Comparison of ENCODE assay signal across 16 cellular contexts in the genomic region with DNA sequence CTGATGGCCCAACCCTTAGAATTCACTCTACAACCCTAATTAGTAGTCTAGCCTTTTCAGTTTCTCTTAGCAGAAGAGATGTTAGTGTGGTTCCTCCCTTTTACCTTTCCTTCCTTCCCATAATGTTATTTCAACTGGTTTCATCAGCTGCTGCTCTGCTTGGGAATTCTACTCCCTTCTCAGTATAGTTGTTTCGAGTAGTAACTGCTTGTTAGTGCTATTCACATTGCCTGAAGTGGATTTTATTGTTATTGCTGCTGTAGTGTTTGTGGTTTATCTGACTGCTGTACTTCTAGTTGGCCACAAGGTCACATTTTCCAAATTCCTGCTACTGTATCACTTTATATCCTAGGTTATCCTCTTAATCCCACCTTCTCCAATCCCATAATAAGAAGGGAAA. TPM values are rescaled to one million over a fixed set of nuclear protein-coding genes. Genes with fewer than 3 reads are reported as not detected.
A peak's percentile ranks its signal among the peaks of the same experiment; 100 is the strongest.
DNase-seq lines count a peak whose midpoint lies in the region; ATAC-seq and TF ChIP-seq lines count a peak whose summit lies in the region.
"Had no signal": no experiment of that assay in that cellular context is flagged by ENCODE, and none has a peak within 500 bp of the region (broad histone marks: within the 10 kb centered on the region; RNA-seq: fewer than 3 reads in every experiment).

No MANE protein-coding gene starts in this region.

- no peak overlapping the region for H3K4me3 ChIP-seq in SK-N-MC
- H3K4me3 ChIP-seq in fibroblast of the aortic adventitia (ENCODE audit: low read depth, low read length): no peak overlapping the region
- H3K4me3 ChIP-seq: thoracic aorta had no signal

- H3K27ac ChIP-seq in SK-N-MC: no peak overlapping the region
- H3K27ac ChIP-seq: thoracic aorta had no signal

- no peak overlapping the region for H3K27ac Mint-ChIP-seq in type B pancreatic cell
- H3K27ac Mint-ChIP-seq: activated CD4-positive, alpha-beta memory T cell treated with anti-CD3 and anti-CD28 coated beads for 36 hours; activated T-helper 17 cell treated with anti-CD3 and anti-CD28 coated beads, Interleukin-2, amount 50 U/mL, for 72 hours had no signal

- no peaks in the 10 kb centered on the region for H3K9me3 Mint-ChIP-seq in type B pancreatic cell
- H3K9me3 Mint-ChIP-seq: activated CD4-positive, alpha-beta memory T cell treated with anti-CD3 and anti-CD28 coated beads for 36 hours; activated T-helper 17 cell treated with anti-CD3 and anti-CD28 coated beads, Interleukin-2, amount 50 U/mL, for 72 hours had no signal

- H3K4me1 Mint-ChIP-seq in type B pancreatic cell (ENCODE audit: unreplicated experiment): peaks cover 3% of the 10 kb centered on the region
- H3K4me1 Mint-ChIP-seq: activated T-helper 17 cell treated with anti-CD3 and anti-CD28 coated beads, Interleukin-2, amount 50 U/mL, for 72 hours had no signal

- DNase-seq in NCI-H748 (lab: John Stamatoyannopoulos, UW; ENCODE audit: unreplicated experiment) (peak; percentile 35), NCI-H748 treated with DMSO at 0.1 percent for 48 hours (lab: John Stamatoyannopoulos, UW) (no peak), SK-N-MC (ENCODE audit: low read depth, low spot score) (peak; percentile 10), fibroblast of the aortic adventitia (ENCODE audit: low read depth) (peak; percentile 60), type B pancreatic cell (ENCODE audit: extremely low spot score, unreplicated experiment) (no peak), NCI-H1417 (lab: John Stamatoyannopoulos, UW) (no peak), amygdala (lab: John Stamatoyannopoulos, UW) (no peak), Right ventricle myocardium inferior (ENCODE audit: missing footprints) (no peak)
- DNase-seq: activated CD4-positive, alpha-beta memory T cell treated with anti-CD3 and anti-CD28 coated beads for 36 hours; caudate nucleus; mammary epithelial cell; NCI-H1105; NCI-H526 treated with DMSO at 0.1 percent for 48 hours; RPMI8226 had no signal

- TF ChIP-seq CTCF in fibroblast of the aortic adventitia (IDR thresholded peaks at IDR 0.05; ENCODE audit: insufficient read depth, low read length) (peak; percentile 9), type B pancreatic cell (conservative IDR thresholded peaks at IDR 0.05) (peak; percentile 29)

- no peak for ATAC-seq in Right ventricle myocardium inferior
- ATAC-seq: activated T-helper 17 cell treated with anti-CD3 and anti-CD28 coated beads, Interleukin-2, amount 50 U/mL, for 72 hours had no signal

- no peaks in the 10 kb centered on the region for H3K36me3 Mint-ChIP-seq in type B pancreatic cell
- H3K36me3 Mint-ChIP-seq: activated CD4-positive, alpha-beta memory T cell treated with anti-CD3 and anti-CD28 coated beads for 36 hours had no signal

- H3K4me3 Mint-ChIP-seq in type B pancreatic cell: no peak overlapping the region
- H3K4me3 Mint-ChIP-seq: activated CD4-positive, alpha-beta memory T cell treated with anti-CD3 and anti-CD28 coated beads for 36 hours; activated T-helper 17 cell treated with anti-CD3 and anti-CD28 coated beads, Interleukin-2, amount 50 U/mL, for 72 hours had no signal

- no peaks in the 10 kb centered on the region for H3K27me3 Mint-ChIP-seq in type B pancreatic cell
- H3K27me3 Mint-ChIP-seq: activated CD4-positive, alpha-beta memory T cell treated with anti-CD3 and anti-CD28 coated beads for 36 hours; activated T-helper 17 cell treated with anti-CD3 and anti-CD28 coated beads, Interleukin-2, amount 50 U/mL, for 72 hours had no signal

- no peaks in the 10 kb centered on the region for H3K36me3 ChIP-seq in SK-N-MC (ENCODE audit: insufficient read depth, low read length)
- H3K36me3 ChIP-seq: thoracic aorta had no signal

- no peak overlapping the region for H3K9ac ChIP-seq in SK-N-MC (ENCODE audit: insufficient read length)

- intact Hi-C loops in Right ventricle myocardium inferior (cut with DNase I): no loop called here

- H3K9me3 ChIP-seq in SK-N-MC (ENCODE audit: low read depth, low read length): no peaks in the 10 kb centered on the region
- H3K9me3 ChIP-seq: thoracic aorta had no signal

RNA-seq across cellular contexts. Expression of a gene that starts 29.7 kb away (rescaled TPM):
- 41.5 and 43.9 TPM in 2 replicates for total RNA-seq in fibroblast of the aortic adventitia (ENCODE audit: low replicate concordance)
- 60.4 and 76.6 TPM in 2 replicates for total RNA-seq in type B pancreatic cell (ENCODE audit: low replicate concordance)
- total RNA-seq in Right ventricle myocardium inferior: 24.1 TPM

Comparison
In these comparisons a context has a peak if more than half of its experiments do, and no peak if none do; other contexts are left out.
1. DNase-seq: peak in NCI-H748 (single experiment), SK-N-MC (single experiment) and fibroblast of the aortic adventitia (single experiment); none in NCI-H748 treated with DMSO at 0.1 percent for 48 hours (single experiment), type B pancreatic cell (single experiment), NCI-H1417 (0 of 3), amygdala (0 of 56) and Right ventricle myocardium inferior (single experiment).